ENCODE assay signal across 19 cellular contexts in the genomic region with DNA sequence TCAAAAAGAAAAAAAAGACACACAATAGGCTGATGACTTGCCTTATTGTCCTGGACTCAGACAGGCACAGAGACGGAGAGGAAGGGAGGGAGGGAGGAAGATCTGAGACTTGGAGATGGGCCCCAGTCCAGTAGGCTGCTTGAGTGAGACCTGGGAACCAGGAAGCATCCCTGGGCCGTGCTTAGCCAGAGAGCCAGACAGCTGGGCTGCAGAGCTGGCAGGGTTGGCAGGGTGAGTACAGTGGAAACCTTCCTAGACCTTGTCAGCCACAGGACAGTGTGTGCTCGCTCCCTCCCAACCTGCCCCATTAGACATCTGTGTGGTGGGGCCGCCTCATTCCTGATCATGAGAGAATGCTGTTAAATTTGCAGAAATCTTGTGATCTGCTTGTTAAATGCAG.
DNase-seq lines count a peak whose midpoint lies in the region; ATAC-seq, FAIRE-seq and TF ChIP-seq lines count a peak whose summit lies in the region.
"Had no signal": no experiment of that assay in that cellular context is flagged by ENCODE, and none has a peak within 500 bp of the region (broad histone marks: within the 10 kb centered on the region; RNA-seq: fewer than 3 reads in every experiment).

No MANE protein-coding gene starts in this region.

- no peaks in the 10 kb centered on the region for H3K9me3 ChIP-seq in A549
- no peaks in the 10 kb centered on the region for H3K9me3 ChIP-seq in body of pancreas
- H3K9me3 ChIP-seq: adrenal gland, Caco-2 had no signal

- no peaks in the 10 kb centered on the region for H3K36me3 Mint-ChIP-seq in natural killer cell treated with Interleukin-12 subunit alpha and Interleukin-12 subunit beta and Interleukin-15 and Interleukin-18, amount 100 ng/mL, for 72 hours
- H3K36me3 Mint-ChIP-seq in natural killer cell: no peaks in the 10 kb centered on the region

- no peak overlapping the region for H3K4me2 ChIP-seq in A549

- TF ChIP-seq RAD21 in A549 (conservative IDR thresholded peaks at IDR 0.05 in 1 of 2, IDR thresholded peaks at IDR 0.05 in 1 of 2): no peak

- DNase-seq in A549 (ENCODE audit: low read depth in 1 of 2, low spot score in 1 of 2) (no peak), H4 (ENCODE audit: low spot score) (peak; percentile 35), body of pancreas (peak in 1 of 4 donors; percentile 22), mesenteric fat pad (ENCODE audit: low spot score) (peak; percentile 51), NCI-H1417 (lab: John Stamatoyannopoulos, UW) (no peak), CD1c-positive myeloid dendritic cell (ENCODE audit: extremely low spot score) (no peak), natural killer cell (no peak)
- no peak for DNase-seq in natural killer cell treated with Interleukin-12 subunit alpha and Interleukin-12 subunit beta and Interleukin-15 and Interleukin-18, amount 100 ng/mL, for 72 hours (ENCODE audit: low spot score)
- DNase-seq: activated CD4-positive, alpha-beta T cell treated with anti-CD3 and anti-CD28 coated beads, Interleukin-2, amount 50 U/mL, for 48 hours; Caco-2; NCI-H146; NCI-H510A; stimulated activated naive CD8-positive, alpha-beta T cell treated with anti-CD3 and anti-CD28 coated beads, Interleukin-15, amount 100 ng/mL, for 72 hours had no signal

- no peak for FAIRE-seq in A549 (lab: Jason Lieb, UNC)
- FAIRE-seq: GM18507, TTC549, urothelium cell line had no signal

- no peaks in the 10 kb centered on the region for H3K27me3 ChIP-seq in body of pancreas
- H3K27me3 ChIP-seq: adrenal gland had no signal

- no peaks in the 10 kb centered on the region for H3K4me1 Mint-ChIP-seq in natural killer cell treated with Interleukin-12 subunit alpha and Interleukin-12 subunit beta and Interleukin-15 and Interleukin-18, amount 100 ng/mL, for 72 hours (ENCODE audit: low read depth in 2 of 2)
- no peaks in the 10 kb centered on the region for H3K4me1 Mint-ChIP-seq in natural killer cell
- H3K4me1 Mint-ChIP-seq: stimulated activated naive CD8-positive, alpha-beta T cell treated with anti-CD3 and anti-CD28 coated beads, Interleukin-15, amount 100 ng/mL, for 72 hours had no signal

- H3K4me3 Mint-ChIP-seq in natural killer cell treated with Interleukin-12 subunit alpha and Interleukin-12 subunit beta and Interleukin-15 and Interleukin-18, amount 100 ng/mL, for 72 hours: no peak overlapping the region
- no peak overlapping the region for H3K4me3 Mint-ChIP-seq in natural killer cell
- H3K4me3 Mint-ChIP-seq: stimulated activated naive CD8-positive, alpha-beta T cell treated with anti-CD3 and anti-CD28 coated beads, Interleukin-15, amount 100 ng/mL, for 72 hours had no signal

- H3K36me3 ChIP-seq in body of pancreas (replicated peaks in 1 of 2; ENCODE audit: insufficient read depth in 1 of 2, low read depth in 2 of 2): no peaks in the 10 kb centered on the region
- H3K36me3 ChIP-seq: adrenal gland had no signal

- no peak for TF ChIP-seq EP300 in A549 (IDR thresholded peaks at IDR 0.05)

- no peaks in the 10 kb centered on the region for H3K4me1 ChIP-seq in A549
- no peaks in the 10 kb centered on the region for H3K4me1 ChIP-seq in body of pancreas
- H3K4me1 ChIP-seq: adrenal gland, Caco-2 had no signal

- no peak overlapping the region for H3K27ac ChIP-seq in A549
- H3K27ac ChIP-seq in body of pancreas: no peak overlapping the region
- H3K27ac ChIP-seq: adrenal gland, HL-60, SK-N-MC had no signal

- peaks cover 0 to 7% of the 10 kb centered on the region in 2 donors for H3K27me3 Mint-ChIP-seq in natural killer cell treated with Interleukin-12 subunit alpha and Interleukin-12 subunit beta and Interleukin-15 and Interleukin-18, amount 100 ng/mL, for 72 hours
- no peaks in the 10 kb centered on the region for H3K27me3 Mint-ChIP-seq in natural killer cell (ENCODE audit: low read depth in 2 of 2)
- H3K27me3 Mint-ChIP-seq: stimulated activated naive CD8-positive, alpha-beta T cell treated with anti-CD3 and anti-CD28 coated beads, Interleukin-15, amount 100 ng/mL, for 72 hours had no signal

- H3K4me3 ChIP-seq in A549: no peak overlapping the region
- no peak overlapping the region for H3K4me3 ChIP-seq in body of pancreas
- H3K4me3 ChIP-seq: adrenal gland, SK-N-MC had no signal

- ATAC-seq in A549 (peak; percentile 41 to 52; a peak in 5 of 6 replicates), body of pancreas (peak; percentile 50), natural killer cell (no peak)
- ATAC-seq in natural killer cell treated with Interleukin-12 subunit alpha and Interleukin-12 subunit beta and Interleukin-15 and Interleukin-18, amount 100 ng/mL, for 72 hours: no peak
- ATAC-seq: stimulated activated naive CD8-positive, alpha-beta T cell treated with anti-CD3 and anti-CD28 coated beads, Interleukin-15, amount 100 ng/mL, for 72 hours had no signal

- CTCF ChIA-PET in A549 (lab: Yijun Ruan, JAX): interaction anchor here (1.6 to 4.1 kb wide), 2 partner anchors 11 to 237 kb away, joined by 4 to 17 read pairs; no protein-coding TSS in a partner anchor

- intact Hi-C loops in body of pancreas (cut with DNase I) (no loop called here), natural killer cell (cut with micrococcal nuclease) (no loop called here)

- WGBS in A549 (ENCODE audit: missing lambda C conversion rate): 65% methylated on average over 4 of the region's 4 CpGs
- 53 to 56% methylated on average over 4 of the region's 4 CpGs for WGBS in body of pancreas, 2 donors

- TF ChIP-seq POLR2A in A549 (IDR thresholded peaks at IDR 0.05; ENCODE audit: low read length) (no peak), body of pancreas (IDR thresholded peaks at IDR 0.05) (no peak)

- TF ChIP-seq CTCF in A549 (IDR thresholded peaks at IDR 0.05) (no peak), body of pancreas (IDR thresholded peaks at IDR 0.05) (no peak), natural killer cell (IDR thresholded peaks at IDR 0.05) (no peak)

- no peaks in the 10 kb centered on the region for H3K9me3 Mint-ChIP-seq in natural killer cell treated with Interleukin-12 subunit alpha and Interleukin-12 subunit beta and Interleukin-15 and Interleukin-18, amount 100 ng/mL, for 72 hours
- no peaks in the 10 kb centered on the region for H3K9me3 Mint-ChIP-seq in natural killer cell
- H3K9me3 Mint-ChIP-seq: stimulated activated naive CD8-positive, alpha-beta T cell treated with anti-CD3 and anti-CD28 coated beads, Interleukin-15, amount 100 ng/mL, for 72 hours had no signal

- H3K27ac Mint-ChIP-seq in natural killer cell treated with Interleukin-12 subunit alpha and Interleukin-12 subunit beta and Interleukin-15 and Interleukin-18, amount 100 ng/mL, for 72 hours: no peak overlapping the region
- no peak overlapping the region for H3K27ac Mint-ChIP-seq in natural killer cell
- H3K27ac Mint-ChIP-seq: stimulated activated naive CD8-positive, alpha-beta T cell treated with anti-CD3 and anti-CD28 coated beads, Interleukin-15, amount 100 ng/mL, for 72 hours had no signal

- POLR2A ChIA-PET in A549 (lab: Yijun Ruan, JAX): no interaction called here

TF ChIP-seq in A549, 52 proteins besides CTCF, POLR2A, EP300 and RAD21:
- TF ChIP-seq HEYL (CRISPR knock-in tag; IDR thresholded peaks at IDR 0.05) (no peak), SREBF2 (IDR thresholded peaks at IDR 0.05) (no peak), RCOR1 (IDR thresholded peaks at IDR 0.05; ENCODE audit: low read depth, low read length) (no peak), ZSCAN20 (CRISPR knock-in tag; IDR thresholded peaks at IDR 0.05) (no peak), BHLHE40 (IDR thresholded peaks at IDR 0.05; ENCODE audit: low read depth, low read length) (no peak)
- TF ChIP-seq, protein P1, sequence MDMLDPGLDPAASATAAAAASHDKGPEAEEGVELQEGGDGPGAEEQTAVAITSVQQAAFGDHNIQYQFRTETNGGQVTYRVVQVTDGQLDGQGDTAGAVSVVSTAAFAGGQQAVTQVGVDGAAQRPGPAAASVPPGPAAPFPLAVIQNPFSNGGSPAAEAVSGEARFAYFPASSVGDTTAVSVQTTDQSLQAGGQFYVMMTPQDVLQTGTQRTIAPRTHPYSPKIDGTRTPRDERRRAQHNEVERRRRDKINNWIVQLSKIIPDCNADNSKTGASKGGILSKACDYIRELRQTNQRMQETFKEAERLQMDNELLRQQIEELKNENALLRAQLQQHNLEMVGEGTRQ (IDR thresholded peaks at IDR 0.05): no peak
- TF ChIP-seq, protein P2, sequence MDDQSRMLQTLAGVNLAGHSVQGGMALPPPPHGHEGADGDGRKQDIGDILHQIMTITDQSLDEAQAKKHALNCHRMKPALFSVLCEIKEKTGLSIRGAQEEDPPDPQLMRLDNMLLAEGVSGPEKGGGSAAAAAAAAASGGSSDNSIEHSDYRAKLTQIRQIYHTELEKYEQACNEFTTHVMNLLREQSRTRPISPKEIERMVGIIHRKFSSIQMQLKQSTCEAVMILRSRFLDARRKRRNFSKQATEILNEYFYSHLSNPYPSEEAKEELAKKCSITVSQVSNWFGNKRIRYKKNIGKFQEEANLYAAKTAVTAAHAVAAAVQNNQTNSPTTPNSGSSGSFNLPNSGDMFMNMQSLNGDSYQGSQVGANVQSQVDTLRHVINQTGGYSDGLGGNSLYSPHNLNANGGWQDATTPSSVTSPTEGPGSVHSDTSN (IDR thresholded peaks at IDR 0.05): no peak

Comparison
In these comparisons a context has a peak if more than half of its experiments do, and no peak if none do; other contexts are left out.
1. ATAC-seq: peak in A549 (2 of 2) and body of pancreas (single experiment); none in natural killer cell treated with Interleukin-12 subunit alpha and Interleukin-12 subunit beta and Interleukin-15 and Interleukin-18, amount 100 ng/mL, for 72 hours (0 of 2) and natural killer cell (0 of 3).
2. DNase-seq: peak in H4 (single experiment) and mesenteric fat pad (single experiment); none in A549 (0 of 2), NCI-H1417 (0 of 3), CD1c-positive myeloid dendritic cell (single experiment), natural killer cell treated with Interleukin-12 subunit alpha and Interleukin-12 subunit beta and Interleukin-15 and Interleukin-18, amount 100 ng/mL, for 72 hours (single experiment) and natural killer cell (single experiment).